Comparison of ENCODE assay signal across 23 cellular contexts in the genomic region with DNA sequence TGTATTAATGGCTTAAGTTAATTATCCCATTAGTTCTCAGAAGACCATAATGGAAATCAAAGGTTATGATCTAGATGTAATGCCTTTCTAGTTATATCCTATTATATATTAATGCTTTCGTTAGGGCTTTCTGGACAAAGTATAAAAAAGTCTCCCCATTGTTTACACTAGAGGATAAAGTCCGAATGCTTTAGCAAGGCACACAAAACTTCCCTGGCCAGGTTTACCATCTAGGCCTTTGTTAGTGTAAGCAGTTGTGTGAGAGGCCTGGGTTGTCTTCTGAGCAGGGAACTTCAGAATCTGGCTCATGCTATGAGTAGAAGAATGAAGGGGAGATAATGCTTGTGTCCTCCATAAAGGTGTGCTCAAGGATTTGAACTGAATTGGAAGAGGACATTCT.
"Had no signal": no experiment of that assay in that cellular context is flagged by ENCODE, and none has a peak within 500 bp of the region (broad histone marks: within the 10 kb centered on the region; RNA-seq: fewer than 3 reads in every experiment).

No MANE protein-coding gene starts in this region.

- H3K27me3 ChIP-seq: Peyer's patch, SJCRH30 had no signal

- H3K36me3 ChIP-seq: Peyer's patch, SJCRH30 had no signal

- H3K4me2 ChIP-seq: PC-9 had no signal

- H3K4me1 ChIP-seq: Peyer's patch, SJCRH30 had no signal

- H2AFZ ChIP-seq: PC-9 had no signal

- DNase-seq: IMR-90; Kasumi-1; KG1; MM.1S; NCI-H1092 treated with DMSO at 0.1 percent for 48 hours; NCI-H1436; NCI-H187; NCI-H2029; NCI-H2081 treated with DMSO at 0.1 percent for 48 hours; NCI-H2171; NCI-H226; NCI-H446; NCI-H510A; NCI-H524 treated with DMSO at 0.1 percent for 48 hours; NCI-H69; NCI-H774; NK-92 treated with Interleukin-12 subunit alpha and Interleukin-12 subunit beta, amount 100 ng/mL, for 24 hours; OCI-M1; PC-9; Peyer's patch; SHP77 treated with DMSO at 0.1 percent for 48 hours; SJCRH30 had no signal

- H3K9me3 ChIP-seq: Peyer's patch, SJCRH30 had no signal

- ATAC-seq: Right ventricle myocardium inferior had no signal

- H3K27ac ChIP-seq: PC-9, Peyer's patch, SJCRH30 had no signal

- H3K4me3 ChIP-seq: PC-9, Peyer's patch, SJCRH30 had no signal
